Comparison of ENCODE assay signal across 8 cellular contexts in the genomic region with DNA sequence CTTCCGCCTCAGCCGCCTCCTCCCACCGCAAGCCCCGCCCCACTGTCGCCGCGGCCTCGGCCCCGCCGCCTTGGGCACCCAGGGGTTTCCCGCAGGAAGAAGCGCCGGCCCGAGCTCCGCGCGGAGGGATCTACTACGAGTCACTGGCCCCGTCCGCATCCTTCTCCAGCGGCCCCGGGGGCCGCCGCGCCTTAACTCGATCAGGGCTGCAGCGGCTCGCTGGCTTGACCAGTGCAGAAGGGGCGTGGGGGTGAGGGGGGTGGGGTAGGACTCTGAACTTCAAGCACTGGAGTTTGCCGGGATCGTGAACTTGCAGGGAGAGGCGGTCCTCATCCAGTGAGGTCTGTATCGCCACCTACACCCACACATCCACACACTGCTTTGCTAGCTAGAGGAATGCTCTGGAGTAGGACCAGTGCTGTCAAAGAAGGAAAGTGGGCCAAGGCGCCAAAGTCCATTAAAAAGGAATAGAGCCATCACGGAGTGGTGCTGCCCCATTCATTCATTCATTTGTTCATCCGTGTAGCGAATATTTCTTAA.
DNase-seq lines count a peak whose midpoint lies in the region; ATAC-seq and TF ChIP-seq lines count a peak whose summit lies in the region.
"Not testable (repeated sequence)": the region's sequence is repeated elsewhere in the genome, so short reads cannot be mapped to it uniquely, and the experiment has no call there.

No MANE protein-coding gene starts in this region.

- H3K9me3 ChIP-seq in CD4-positive, alpha-beta T cell (ENCODE audit: control insufficient read depth, low read length); HCT116 (ENCODE audit: control insufficient read depth in 1 of 2, insufficient read depth in 1 of 2, low read depth in 1 of 2, low read length in 2 of 2); SJSA1 (replicated peaks); right cardiac atrium (ENCODE audit: control insufficient read depth, low read length); neural progenitor cell (ENCODE audit: low read depth); thymus (ENCODE audit: control insufficient read depth): not testable (repeated sequence)

- not testable (repeated sequence) for H3K4me2 ChIP-seq in HCT116 (ENCODE audit: low read length); neural progenitor cell

- peak overlapping the region; percentile 42 for H3K4me3 Mint-ChIP-seq in CD4-positive, alpha-beta T cell
- H3K4me3 Mint-ChIP-seq in activated T-cell treated with anti-CD3 and anti-CD28 coated beads, Interleukin-2, amount 50 U/mL, for 24 hours, result peak overlapping the region; percentile 73
- H3K4me3 Mint-ChIP-seq in chondrocyte (ENCODE audit: unreplicated experiment) (peak overlapping the region; percentile 71), neural progenitor cell (peak overlapping the region; percentile 82)

- H3K79me2 ChIP-seq in HCT116 (ENCODE audit: insufficient read depth, low read length); neural progenitor cell (ENCODE audit: low read depth): not testable (repeated sequence)

- TF ChIP-seq POLR2A in HCT116 (IDR thresholded peaks at IDR 0.05; ENCODE audit: borderline replicate concordance, extremely low read depth, insufficient read depth, insufficient read length), result not testable (repeated sequence)

- not testable (repeated sequence) for H3K36me3 ChIP-seq in HCT116 (ENCODE audit: control insufficient read depth in 1 of 2, insufficient read depth in 2 of 2, low read length in 2 of 2); SJSA1; neural progenitor cell; thymus (ENCODE audit: control insufficient read depth, insufficient read depth)

- CTCF ChIA-PET in CD4-positive, alpha-beta T cell (lab: Charles Lee); HCT116 (lab: Charles Lee): not testable (repeated sequence)

- ATAC-seq in CD4-positive, alpha-beta T cell (ENCODE audit: poor library complexity), result peak; percentile 65
- ATAC-seq in HCT116 (peak; percentile 99), right cardiac atrium (peak; percentile 83 to 84)

- H3K9me3 Mint-ChIP-seq in CD4-positive, alpha-beta T cell; activated T-cell treated with anti-CD3 and anti-CD28 coated beads, Interleukin-2, amount 50 U/mL, for 24 hours; chondrocyte (ENCODE audit: low read depth); neural progenitor cell: not testable (repeated sequence)

- not testable (repeated sequence) for H3K27me3 Mint-ChIP-seq in CD4-positive, alpha-beta T cell; activated T-cell treated with anti-CD3 and anti-CD28 coated beads, Interleukin-2, amount 50 U/mL, for 24 hours; chondrocyte (ENCODE audit: low read depth); neural progenitor cell (ENCODE audit: insufficient read depth, low read depth)

- intact Hi-C loops in CD4-positive, alpha-beta T cell (cut with DNase I, micrococcal nuclease); HCT116 (cut with micrococcal nuclease); right cardiac atrium (cut with DNase I): not testable (repeated sequence)

- BruUV-seq in HCT116 (replicated peaks; lab: Mats Ljungman, UMichigan), result TSS peak; percentile 90

- H3K27ac ChIP-seq in CD4-positive, alpha-beta T cell (ENCODE audit: low read depth, low read length); HCT116 (ENCODE audit: low read depth, low read length); SJSA1; right cardiac atrium (ENCODE audit: low read length); neural progenitor cell; thymus (ENCODE audit: low read depth): not testable (repeated sequence)

- TF ChIP-seq RAD21 in HCT116 (IDR thresholded peaks at IDR 0.05; ENCODE audit: low read depth), result not testable (repeated sequence)

- H3K4me3 ChIP-seq in HCT116 (replicated peaks in 1 of 2; ENCODE audit: low read depth in 1 of 2, low read length in 2 of 2), result peak overlapping the region in 1 of 2 experiments; percentile 39; a peak in 2 of 4 replicates
- peak overlapping the region; percentile 42 for H3K4me3 ChIP-seq in SJSA1
- H3K4me3 ChIP-seq in right cardiac atrium (ENCODE audit: low read length), result not testable (repeated sequence)
- H3K4me3 ChIP-seq in neural progenitor cell, result peak overlapping the region; percentile 65
- H3K4me3 ChIP-seq in thymus (ENCODE audit: low read length), result peak overlapping the region; percentile 47

- POLR2A ChIA-PET in CD4-positive, alpha-beta T cell (lab: Charles Lee); HCT116 (lab: Charles Lee): not testable (repeated sequence)

- H3K36me3 Mint-ChIP-seq in CD4-positive, alpha-beta T cell (ENCODE audit: low read depth); activated T-cell treated with anti-CD3 and anti-CD28 coated beads, Interleukin-2, amount 50 U/mL, for 24 hours (ENCODE audit: low read depth); chondrocyte (ENCODE audit: low read depth); neural progenitor cell: not testable (repeated sequence)

- DNase-seq in CD4-positive, alpha-beta T cell; HCT116 (ENCODE audit: low read depth, low spot score); SJSA1 (ENCODE audit: low read depth in 1 of 2, low spot score in 2 of 2); activated T-cell treated with anti-CD3 and anti-CD28 coated beads, Interleukin-2, amount 50 U/mL, for 24 hours; chondrocyte (ENCODE audit: low spot score); right cardiac atrium; neural progenitor cell (ENCODE audit: low spot score): not testable (repeated sequence)

- WGBS in right cardiac atrium, result 0% methylated on average over 1 of the region's 37 CpGs
- 0% methylated on average over 2 of the region's 37 CpGs for WGBS in thymus

- TF ChIP-seq CTCF in CD4-positive, alpha-beta T cell (IDR thresholded peaks at IDR 0.05); HCT116 (IDR thresholded peaks at IDR 0.05 in 2 of 3, conservative IDR thresholded peaks at IDR 0.05 in 1 of 3; ENCODE audit: borderline replicate concordance in 1 of 3, insufficient read depth in 1 of 3, low read depth in 2 of 3, low read length in 2 of 3); chondrocyte (IDR thresholded peaks at IDR 0.05); neural progenitor cell (IDR thresholded peaks at IDR 0.05): not testable (repeated sequence)

- not testable (repeated sequence) for H4K20me1 ChIP-seq in HCT116 (ENCODE audit: insufficient read depth); neural progenitor cell (ENCODE audit: low read depth)

- H3K9ac ChIP-seq in HCT116 (ENCODE audit: low read length); neural progenitor cell: not testable (repeated sequence)

- RAD21 ChIA-PET in HCT116 (lab: Charles Lee; ENCODE audit: low non-redundant PET in 1 of 2, low total read pairs in 2 of 2, uncharacterized antibody in 2 of 2, unreplicated experiment in 2 of 2), result not testable (repeated sequence)

- H3K4me1 Mint-ChIP-seq in CD4-positive, alpha-beta T cell (ENCODE audit: low read depth); activated T-cell treated with anti-CD3 and anti-CD28 coated beads, Interleukin-2, amount 50 U/mL, for 24 hours (ENCODE audit: low read depth); chondrocyte (ENCODE audit: low read depth); neural progenitor cell: not testable (repeated sequence)

- H3K4me1 ChIP-seq in HCT116 (ENCODE audit: control insufficient read depth in 1 of 2, insufficient read depth in 2 of 2, low read length in 2 of 2); SJSA1 (replicated peaks); right cardiac atrium (ENCODE audit: control insufficient read depth, insufficient read depth, low read length); neural progenitor cell; thymus (ENCODE audit: control insufficient read depth, insufficient read depth, low read length): not testable (repeated sequence)

- H3K9me2 ChIP-seq in HCT116 (ENCODE audit: insufficient read depth), result not testable (repeated sequence)

- not testable (repeated sequence) for H2AFZ ChIP-seq in HCT116 (ENCODE audit: low read depth, low read length, poor library complexity, severe bottlenecking); neural progenitor cell (replicated peaks)

- not testable (repeated sequence) for H3K27ac Mint-ChIP-seq in CD4-positive, alpha-beta T cell; activated T-cell treated with anti-CD3 and anti-CD28 coated beads, Interleukin-2, amount 50 U/mL, for 24 hours; neural progenitor cell
- H3K27ac Mint-ChIP-seq in chondrocyte (ENCODE audit: unreplicated experiment), result peak overlapping the region; percentile 69

- H3K27me3 ChIP-seq in CD4-positive, alpha-beta T cell (ENCODE audit: control insufficient read depth, insufficient read depth, low read length); HCT116 (ENCODE audit: insufficient read depth, low read length); SJSA1 (replicated peaks); right cardiac atrium (ENCODE audit: control insufficient read depth, insufficient read depth); neural progenitor cell; thymus (ENCODE audit: control insufficient read depth, insufficient read depth): not testable (repeated sequence)

- H3F3A ChIP-seq in neural progenitor cell (ENCODE audit: low read depth), result not testable (repeated sequence)
